Comparison of ENCODE assay signal across 8 cellular contexts in the genomic region with DNA sequence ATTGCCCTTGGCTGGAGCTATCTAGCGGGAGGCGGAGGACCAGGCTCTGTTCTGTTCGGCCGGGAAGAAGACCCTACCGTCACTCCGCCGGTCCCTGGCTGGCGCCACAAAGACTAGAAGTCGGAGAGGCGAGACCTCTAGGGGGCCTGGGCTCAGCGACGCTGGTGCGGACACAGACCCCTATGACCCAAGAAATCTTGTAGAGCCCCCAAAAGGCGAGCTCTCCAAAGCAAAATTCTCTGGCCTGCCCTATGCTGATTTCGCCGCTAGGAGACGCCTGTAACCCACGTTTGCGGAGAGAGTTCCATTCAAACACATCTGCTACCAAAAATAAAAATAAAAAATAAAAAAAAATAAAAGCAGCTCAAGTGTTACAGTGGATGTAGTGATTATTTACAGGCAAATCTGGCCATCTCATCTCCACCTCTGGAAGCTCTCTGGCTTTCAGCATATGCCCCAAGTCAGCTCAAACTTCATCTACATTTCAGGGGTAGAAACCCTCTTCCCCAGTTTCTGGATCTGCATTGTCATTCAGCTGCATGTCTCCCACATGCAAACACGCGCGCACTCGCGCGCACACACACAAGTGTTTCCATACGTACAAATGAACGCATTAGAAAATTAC. TPM values are rescaled to one million over a fixed set of nuclear protein-coding genes. Genes with fewer than 3 reads are reported as not detected.
A peak's percentile ranks its signal among the peaks of the same experiment; 100 is the strongest.
DNase-seq lines count a peak whose midpoint lies in the region; ATAC-seq and TF ChIP-seq lines count a peak whose summit lies in the region.

No MANE protein-coding gene starts in this region.

- H3K9ac ChIP-seq in iPS-15b (ENCODE audit: low read depth, low read length), result peak overlapping the region; percentile 29

- intact Hi-C loops in ascending aorta (cut with DNase I), result loop anchor here (2.0 to 10.0 kb wide), 5 partner anchors 171 to 1058 kb away; a partner anchor contains a TSS

- no peak overlapping the region for H3K4me3 ChIP-seq in NB4 (ENCODE audit: low read depth, low read length)
- peak overlapping the region; percentile 58 to 79 for H3K4me3 ChIP-seq in ascending aorta
- H3K4me3 ChIP-seq in iPS-15b (ENCODE audit: low read depth, low read length), result peak overlapping the region; percentile 58
- H3K4me3 ChIP-seq in MG63, result no peak overlapping the region

- H3K4me1 ChIP-seq in ascending aorta, result no peaks in the 10 kb centered on the region
- H3K4me1 ChIP-seq in iPS-15b (ENCODE audit: control insufficient read depth, insufficient read depth, low read length), result no peaks in the 10 kb centered on the region

- no peaks in the 10 kb centered on the region for H3K27me3 ChIP-seq in ascending aorta
- H3K27me3 ChIP-seq in iPS-15b (ENCODE audit: control insufficient read depth, insufficient read depth, low read length), result peaks cover 60% of the 10 kb centered on the region
- peaks cover 41% of the 10 kb centered on the region for H3K27me3 ChIP-seq in MG63

- peak overlapping the region in 1 of 2 donors; percentile 47 for H3K27ac ChIP-seq in ascending aorta

- TF ChIP-seq CTCF in NB4 (IDR thresholded peaks at IDR 0.05; ENCODE audit: low read depth, low read length) (peak; percentile 78), ascending aorta (IDR thresholded peaks at IDR 0.05) (peak; percentile 75 to 96 (median 95))

- DNase-seq in DMS53 treated with DMSO at 0.1 percent for 48 hours (lab: John Stamatoyannopoulos, UW; ENCODE audit: unreplicated experiment) (peak; percentile 63), NB4 (ENCODE audit: low read depth) (peak; percentile 25), ascending aorta (ENCODE audit: low spot score in 2 of 2) (peak in 1 of 2 donors; percentile 76), MG63 (no peak)
- peak; percentile 34 for DNase-seq in stimulated activated naive CD8-positive, alpha-beta T cell treated with anti-CD3 and anti-CD28 coated beads, Interleukin-15, Interleukin-2, amounts not matched to agents 100 U/mL and 50 U/mL, for 24 hours

- no peak for TF ChIP-seq POLR2A in NB4 (IDR thresholded peaks at IDR 0.05; ENCODE audit: extremely low read depth, insufficient read length)

- no peaks in the 10 kb centered on the region for H3K9me3 ChIP-seq in ascending aorta
- no peaks in the 10 kb centered on the region for H3K9me3 ChIP-seq in iPS-15b (ENCODE audit: control insufficient read depth, insufficient read depth, low read length)
- H3K9me3 ChIP-seq in MG63, result no peaks in the 10 kb centered on the region

- ATAC-seq in GM21360 (IDR thresholded peaks at IDR 0.05; ENCODE audit: unreplicated experiment) (peak; percentile 54), GM19023 (IDR thresholded peaks at IDR 0.05; ENCODE audit: unreplicated experiment) (no peak)
- peak; percentile 25 for ATAC-seq in stimulated activated naive CD8-positive, alpha-beta T cell treated with anti-CD3 and anti-CD28 coated beads, Interleukin-15, Interleukin-2, amounts not matched to agents 100 U/mL and 50 U/mL, for 24 hours

- no peaks in the 10 kb centered on the region for H3K36me3 ChIP-seq in ascending aorta
- no peaks in the 10 kb centered on the region for H3K36me3 ChIP-seq in iPS-15b (ENCODE audit: control insufficient read depth, insufficient read depth, low read length)
- no peaks in the 10 kb centered on the region for H3K36me3 ChIP-seq in MG63

RNA-seq across cellular contexts. Expression of a gene that starts 2.4 kb away (rescaled TPM):
- total RNA-seq in ascending aorta, result 45.3 TPM
- total RNA-seq in MG63 (2014; rRNA removed; shearing (Covaris generic); ENCODE audit: low replicate concordance), result 0.03 TPM in 1 of 2 replicates, not detected in the other

Comparison
In these comparisons a context has a peak if more than half of its experiments do, and no peak if none do; other contexts are left out.
1. H3K4me3 ChIP-seq: peak in ascending aorta (2 of 2) and iPS-15b (single experiment); none in NB4 (single experiment) and MG63 (single experiment).
2. RNA of a gene that starts 2.4 kb away (total RNA-seq): 45.3 TPM in ascending aorta (single experiment); 0.03 TPM in MG63; every median in the first group is over 10 times any median in the second.